In the genomic region with DNA sequence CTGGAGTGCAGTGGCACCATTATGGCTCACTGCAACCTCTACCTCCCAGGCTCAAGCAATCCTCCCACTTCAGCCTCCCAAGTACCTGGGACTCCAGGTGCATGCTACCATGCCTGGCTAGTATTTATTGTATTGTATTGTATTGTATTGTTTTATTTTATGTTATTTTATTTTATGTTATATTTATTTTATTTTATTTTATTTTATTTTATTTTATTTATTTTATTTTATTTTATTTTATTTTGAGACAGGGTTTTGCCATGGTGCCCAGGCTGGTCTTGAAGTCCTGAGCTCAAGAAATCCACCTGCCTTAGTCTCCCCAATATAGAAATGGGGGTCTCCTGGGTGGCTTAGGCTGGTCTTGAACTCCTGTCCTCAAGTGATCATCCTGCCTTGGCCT, we compare ENCODE assay signal across 35 cellular contexts.
"Had no signal": no experiment of that assay in that cellular context is flagged by ENCODE, and none has a peak within 500 bp of the region (broad histone marks: within the 10 kb centered on the region; RNA-seq: fewer than 3 reads in every experiment).

No MANE protein-coding gene starts in this region.

- DNase-seq: Karpas-422, Kasumi-1, MG63, MM.1S, MV-4-11, NCI-H1048, NCI-H1092, NCI-H1092 treated with DMSO at 0.1 percent for 48 hours, NCI-H1105, NCI-H1105 treated with DMSO at 0.1 percent for 48 hours, NCI-H1417, NCI-H1417 treated with DMSO at 0.1 percent for 48 hours, NCI-H1436, NCI-H1436 treated with DMSO at 0.1 percent for 48 hours, NCI-H146, NCI-H1694, NCI-H1694 treated with DMSO at 0.1 percent for 48 hours, NCI-H187, NCI-H187 treated with DMSO at 0.1 percent for 48 hours, NCI-H1930, NCI-H2029, NCI-H2029 treated with DMSO at 0.1 percent for 48 hours, NCI-H2081, NCI-H2081 treated with DMSO at 0.1 percent for 48 hours, NCI-H2107, NCI-H2171, NCI-H2171 treated with DMSO at 0.1 percent for 48 hours, NCI-H2227 treated with DMSO at 0.1 percent for 48 hours, NCI-H226, NCI-H345, NCI-H446, NCI-H446 treated with DMSO at 0.1 percent for 48 hours, NCI-H510A, NCI-H510A treated with DMSO at 0.1 percent for 48 hours had no signal

- H3K36me3 ChIP-seq: MG63 had no signal

- H3K9ac ChIP-seq: KMS-11 had no signal

- H3K27ac ChIP-seq: KMS-11 had no signal

- H3K4me3 ChIP-seq: MG63 had no signal

- H3K9me3 ChIP-seq: MG63 had no signal

- H3K27me3 ChIP-seq: MG63 had no signal
